ENCODE assay signal across 8 cellular contexts in the genomic region with DNA sequence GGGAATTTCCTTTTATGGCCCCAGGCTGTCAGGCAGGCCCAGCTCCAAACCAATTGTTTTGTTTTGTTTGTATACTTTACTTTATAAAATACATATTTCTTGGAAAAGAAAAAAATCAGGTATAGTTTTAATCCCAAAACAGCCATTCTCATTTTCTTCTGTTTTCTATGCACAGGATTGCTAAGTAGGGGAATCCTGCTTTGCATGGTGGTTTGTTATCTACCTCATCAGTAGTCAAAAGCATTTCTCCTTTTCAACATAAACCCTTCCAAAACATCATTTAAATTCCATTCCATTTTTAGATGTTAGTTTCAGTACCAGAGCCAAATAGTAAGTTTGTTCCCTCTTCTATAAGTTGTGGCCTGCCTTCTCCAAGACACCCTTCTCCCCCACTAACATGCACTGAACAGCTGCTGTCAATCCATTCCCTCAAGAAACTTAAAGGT. TPM values are rescaled to one million over a fixed set of nuclear protein-coding genes. Genes with fewer than 3 reads are reported as not detected.
DNase-seq lines count a peak whose midpoint lies in the region; ATAC-seq and TF ChIP-seq lines count a peak whose summit lies in the region.

No MANE protein-coding gene starts in this region.

- no peak overlapping the region for H2AFZ ChIP-seq in OCI-LY3 (ENCODE audit: low read depth, low read length)
- no peak overlapping the region for H2AFZ ChIP-seq in neuronal stem cell (ENCODE audit: low read length)

- no peaks in the 10 kb centered on the region for H3K9me3 ChIP-seq in OCI-LY3 (ENCODE audit: insufficient read depth, low read length)
- H3K9me3 ChIP-seq in neuronal stem cell (replicated peaks in 1 of 2; ENCODE audit: control insufficient read depth in 2 of 2, insufficient read depth in 1 of 2, low read depth in 1 of 2, low read length in 2 of 2): no peaks in the 10 kb centered on the region

- H2BK5ac ChIP-seq in neuronal stem cell (ENCODE audit: low read length): no peak overlapping the region

- H3K36me3 ChIP-seq in OCI-LY3 (replicated peaks; ENCODE audit: low read depth, low read length) (peaks cover 39% of the 10 kb centered on the region), neuronal stem cell (replicated peaks in 1 of 2; ENCODE audit: control insufficient read depth in 2 of 2, insufficient read depth in 2 of 2, low read length in 2 of 2) (peaks cover 35 to 56% of the 10 kb centered on the region in 2 donors)

- intact Hi-C loops in CD14-positive monocyte (cut with micrococcal nuclease): loop anchor here in 1 of 2 donors (10.0 kb wide), 1 partner anchor 122 kb away; the partner anchor contains the start of genes ARFIP2 and TIMM10B
- intact Hi-C loops in posterior vena cava (cut with DNase I): no loop called here

- H4K20me1 ChIP-seq in OCI-LY3 (ENCODE audit: insufficient read depth, low read length): 0 out of 2 replicates have a peak, but pooled peaks cover 4% of the 10 kb centered on the region

- peak overlapping the region; percentile 28 to 92 (median 88) for H3K27ac Mint-ChIP-seq in CD14-positive monocyte

- no peaks in the 10 kb centered on the region for H3K9me3 Mint-ChIP-seq in CD14-positive monocyte

- no peak overlapping the region for H4K91ac ChIP-seq in neuronal stem cell (ENCODE audit: low read depth, low read length, poor library complexity)

- peaks cover 50% of the 10 kb centered on the region for H3K4me1 ChIP-seq in OCI-LY3 (ENCODE audit: low read length)
- H3K4me1 ChIP-seq in neuronal stem cell (ENCODE audit: control insufficient read depth in 2 of 2, insufficient read depth in 1 of 2, low read depth in 1 of 2, low read length in 2 of 2): peaks cover 17 to 34% of the 10 kb centered on the region in 2 donors

- no peak overlapping the region for H2BK120ac ChIP-seq in neuronal stem cell (ENCODE audit: low read depth, low read length)

- H2BK12ac ChIP-seq in neuronal stem cell (ENCODE audit: low read length): no peak overlapping the region

- TF ChIP-seq CTCF in CD14-positive monocyte (IDR thresholded peaks at IDR 0.05) (no peak), OCI-LY3 (IDR thresholded peaks at IDR 0.05; ENCODE audit: low read depth, low read length) (no peak), choroid plexus epithelial cell (conservative IDR thresholded peaks at IDR 0.05; ENCODE audit: low read depth, low read length) (no peak)

- no peak overlapping the region for H3K4me3 Mint-ChIP-seq in CD14-positive monocyte

- H3K79me2 ChIP-seq in OCI-LY3 (ENCODE audit: low read length): peaks cover 53% of the 10 kb centered on the region

- H3K27ac ChIP-seq in OCI-LY3 (ENCODE audit: low read length): peak overlapping the region; percentile 89
- peak overlapping the region; percentile 19 for H3K27ac ChIP-seq in neuronal stem cell (replicated peaks; ENCODE audit: low read length)

- H2BK15ac ChIP-seq in neuronal stem cell (ENCODE audit: low read length): no peak overlapping the region

- H3K18ac ChIP-seq in neuronal stem cell (ENCODE audit: low read length): no peak overlapping the region

- no peak overlapping the region for H3K4ac ChIP-seq in neuronal stem cell (ENCODE audit: low read length)

- peak overlapping the region; percentile 49 for H3K4me3 ChIP-seq in OCI-LY3 (ENCODE audit: low read length)
- H3K4me3 ChIP-seq in choroid plexus epithelial cell (ENCODE audit: low read depth, low read length): peak overlapping the region; percentile 3
- H3K4me3 ChIP-seq in neuronal stem cell (ENCODE audit: low read length in 2 of 2): no peak overlapping the region

- H3K9ac ChIP-seq in OCI-LY3 (ENCODE audit: low read length): peak overlapping the region; percentile 53
- H3K9ac ChIP-seq in neuronal stem cell (ENCODE audit: low read depth, low read length, poor library complexity): no peak overlapping the region

- DNase-seq in CD14-positive monocyte (ENCODE audit: low spot score) (no peak), choroid plexus epithelial cell (ENCODE audit: low read depth) (no peak), neuronal stem cell (ENCODE audit: low spot score) (no peak), posterior vena cava (ENCODE audit: low spot score) (no peak)

- H3K14ac ChIP-seq in neuronal stem cell (ENCODE audit: low read length): no peak overlapping the region

- H2AK5ac ChIP-seq in neuronal stem cell (ENCODE audit: low read depth, low read length): no peak overlapping the region

- H3K36me3 Mint-ChIP-seq in CD14-positive monocyte: peaks cover 42 to 54% of the 10 kb centered on the region in 2 donors

- peak overlapping the region; percentile 77 for H3K4me2 ChIP-seq in OCI-LY3 (ENCODE audit: low read length)
- H3K4me2 ChIP-seq in neuronal stem cell (ENCODE audit: insufficient read depth, low read length, poor library complexity, severe bottlenecking): no peak overlapping the region

- H3K27me3 Mint-ChIP-seq in CD14-positive monocyte (ENCODE audit: low read depth in 3 of 3): no peaks in the 10 kb centered on the region

- H3K79me1 ChIP-seq in neuronal stem cell (ENCODE audit: low read depth, low read length): peaks cover 11% of the 10 kb centered on the region

- peaks cover 15% of the 10 kb centered on the region for H3K4me1 Mint-ChIP-seq in CD14-positive monocyte

- ATAC-seq in HG03460 (IDR thresholded peaks at IDR 0.05; ENCODE audit: unreplicated experiment): no peak
- ATAC-seq in GM21381 (IDR thresholded peaks at IDR 0.05; ENCODE audit: unreplicated experiment): no peak
- ATAC-seq in HG02938 (IDR thresholded peaks at IDR 0.05; ENCODE audit: unreplicated experiment): no peak

- no peak overlapping the region for H3K23ac ChIP-seq in neuronal stem cell (ENCODE audit: low read depth, low read length, poor library complexity)

- H4K8ac ChIP-seq in neuronal stem cell (ENCODE audit: low read depth, low read length): no peak overlapping the region

- no peaks in the 10 kb centered on the region for H3K27me3 ChIP-seq in OCI-LY3 (ENCODE audit: low read depth, low read length)
- no peaks in the 10 kb centered on the region for H3K27me3 ChIP-seq in neuronal stem cell (ENCODE audit: control insufficient read depth in 3 of 3, insufficient read depth in 3 of 3, low read depth in 1 of 3, low read length in 3 of 3)

RNA-seq across cellular contexts. Expression of gene ILK, which starts 3.6 kb away (rescaled TPM):
- 100 to 1,000 TPM; 250 to 271 TPM for polyA plus RNA-seq in CD14-positive monocyte
- polyA plus RNA-seq in neuronal stem cell (2013, experiment 1 of 2): 96.9 TPM
- polyA plus RNA-seq in neuronal stem cell (2013, experiment 2 of 2): 95.8 TPM
- 100 to 1,000 TPM; 340 to 384 TPM for total RNA-seq in posterior vena cava

RNA-seq across cellular contexts. Expression of gene RRP8, which starts 3.8 kb away (rescaled TPM):
- 10 to 100 TPM; 11.9 to 14.1 TPM for polyA plus RNA-seq in CD14-positive monocyte
- 19.8 TPM for polyA plus RNA-seq in neuronal stem cell (2013, experiment 1 of 2)
- polyA plus RNA-seq in neuronal stem cell (2013, experiment 2 of 2): 18.9 TPM
- 10 to 100 TPM; 16.6 to 17.6 TPM for total RNA-seq in posterior vena cava

RNA-seq across cellular contexts. Expression of gene TAF10, which starts 4.8 kb away (rescaled TPM):
- polyA plus RNA-seq in CD14-positive monocyte: 100 to 1,000 TPM; 232 to 233 TPM
- polyA plus RNA-seq in neuronal stem cell (2013, experiment 1 of 2): 283 TPM
- 282 TPM for polyA plus RNA-seq in neuronal stem cell (2013, experiment 2 of 2)
- total RNA-seq in posterior vena cava: 100 to 1,000 TPM in 1 of 2 donors, 10 to 100 TPM in 1; 85.9 to 107 TPM

RNA-seq across cellular contexts. Expression of gene TPP1, which starts 12.0 kb away (rescaled TPM):
- polyA plus RNA-seq in CD14-positive monocyte: 100 to 1,000 TPM; 218 to 359 TPM
- polyA plus RNA-seq in neuronal stem cell (2013, experiment 1 of 2): 47.2 TPM
- 47.6 TPM for polyA plus RNA-seq in neuronal stem cell (2013, experiment 2 of 2)
- 100 to 1,000 TPM in 1 of 2 donors, 10 to 100 TPM in 1; 80.9 to 137 TPM for total RNA-seq in posterior vena cava

RNA-seq across cellular contexts. Expression of gene DCHS1, which starts 48.4 kb away (rescaled TPM):
- under 1 TPM; 0.01 to 0.02 TPM for polyA plus RNA-seq in CD14-positive monocyte
- polyA plus RNA-seq in neuronal stem cell (2013, experiment 1 of 2): 4.5 TPM
- 4.4 TPM for polyA plus RNA-seq in neuronal stem cell (2013, experiment 2 of 2)
- 10 to 100 TPM; 28.9 to 42.3 TPM for total RNA-seq in posterior vena cava

Comparison
In these comparisons a context has a peak if more than half of its experiments do, and no peak if none do; other contexts are left out.
1. H3K4me3 ChIP-seq: peak in OCI-LY3 (single experiment) and choroid plexus epithelial cell (single experiment); none in neuronal stem cell (0 of 2).